Comparison of ENCODE assay signal across 14 cellular contexts in the genomic region with DNA sequence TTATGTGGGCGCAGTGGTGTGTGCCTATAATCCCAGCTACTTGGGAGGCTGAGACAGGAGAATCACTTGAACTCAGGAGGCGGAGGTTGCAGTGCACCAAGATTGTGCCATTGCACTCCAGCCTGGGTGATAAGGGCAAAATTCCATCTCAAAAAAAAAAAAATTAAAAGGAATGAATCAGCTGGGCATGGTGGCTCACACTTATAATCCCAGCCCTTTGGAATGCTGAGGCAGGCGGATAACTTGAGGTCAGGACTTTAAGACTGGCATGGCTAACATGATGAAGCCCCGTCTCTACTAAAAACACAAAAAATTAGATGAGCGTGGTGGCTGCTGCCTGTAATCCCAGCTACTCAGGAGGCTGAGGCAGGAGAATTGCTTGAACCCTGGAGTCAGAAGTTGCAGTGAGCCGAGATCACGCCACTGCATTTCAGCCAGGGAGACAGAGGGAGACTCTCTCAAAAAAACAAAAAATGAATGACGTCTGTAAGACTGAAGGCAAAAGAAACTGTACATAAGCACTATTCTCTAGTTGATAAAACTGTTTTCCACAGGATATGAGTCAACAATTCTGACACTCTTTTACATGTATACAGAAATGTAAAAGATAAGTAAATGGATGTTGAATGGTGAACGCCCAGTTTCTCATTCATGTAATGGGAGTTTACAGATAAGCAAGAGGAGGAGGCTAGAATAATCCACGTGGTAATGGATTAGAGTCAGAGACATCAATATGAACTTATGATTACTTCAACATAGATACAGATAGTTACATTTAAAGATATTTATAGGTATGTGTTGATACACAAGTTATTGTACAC. TPM values are rescaled to one million over a fixed set of nuclear protein-coding genes. Genes with fewer than 3 reads are reported as not detected.
DNase-seq lines count a peak whose midpoint lies in the region; ATAC-seq, FAIRE-seq and TF ChIP-seq lines count a peak whose summit lies in the region.
"Had no signal": no experiment of that assay in that cellular context is flagged by ENCODE, and none has a peak within 500 bp of the region (broad histone marks: within the 10 kb centered on the region; RNA-seq: fewer than 3 reads in every experiment).

No MANE protein-coding gene starts in this region.

- no peaks in the 10 kb centered on the region for H3K27me3 Mint-ChIP-seq in type B pancreatic cell

- no peak for DNase-seq in GM12891 (ENCODE audit: insufficient read length, low spot score)
- DNase-seq in OCI-M2 (lab: John Stamatoyannopoulos, UW; ENCODE audit: unreplicated experiment), result peak; percentile 87
- DNase-seq in amniotic epithelial cell (ENCODE audit: low read depth), result peak; percentile 92
- peak; percentile 46 to 79 for DNase-seq in lung microvascular endothelial cell (ENCODE audit: low read depth in 2 of 2)
- DNase-seq in NCI-H2081 (lab: John Stamatoyannopoulos, UW), result no peak
- DNase-seq in type B pancreatic cell (ENCODE audit: extremely low spot score, unreplicated experiment), result no peak
- DNase-seq: Calu3, GOT3, islet precursor cell, NCI-H146, right cardiac atrium had no signal

- FAIRE-seq in GM12891 (lab: Jason Lieb, UNC), result peak; percentile 16

- ATAC-seq in HG02981 (IDR thresholded peaks at IDR 0.05; ENCODE audit: unreplicated experiment), result no peak
- no peak for ATAC-seq in HG02884 (IDR thresholded peaks at IDR 0.05; ENCODE audit: unreplicated experiment)

- H3K9me3 Mint-ChIP-seq in type B pancreatic cell, result no peaks in the 10 kb centered on the region

- no peaks in the 10 kb centered on the region for H3K4me1 Mint-ChIP-seq in type B pancreatic cell (ENCODE audit: unreplicated experiment)

- TF ChIP-seq CTCF in type B pancreatic cell (conservative IDR thresholded peaks at IDR 0.05), result no peak

- no peak overlapping the region for H3K4me3 Mint-ChIP-seq in type B pancreatic cell

- TF ChIP-seq POLR2A in GM12891 (IDR thresholded peaks at IDR 0.05; ENCODE audit: low read depth, low read length), result no peak

- no peak overlapping the region for H3K27ac Mint-ChIP-seq in type B pancreatic cell

- H3K36me3 Mint-ChIP-seq in type B pancreatic cell, result peaks cover 49% of the 10 kb centered on the region

TF ChIP-seq in GM12891, 5 proteins besides CTCF, POLR2A, EP300 and RAD21:
- TF ChIP-seq PAX5 (IDR thresholded peaks at IDR 0.05; ENCODE audit: insufficient read depth, low read length, severe bottlenecking) (no peak), POU2F2 (IDR thresholded peaks at IDR 0.05; ENCODE audit: low read depth, low read length) (no peak), SPI1 (IDR thresholded peaks at IDR 0.05; ENCODE audit: low read depth, low read length) (no peak)

RNA-seq across cellular contexts. Expression of gene CENPC, which starts 22.2 kb away (rescaled TPM):
- polyA plus RNA-seq in GM12891 (2012; ENCODE audit: low read depth, missing spikeins), result 10.2 TPM
- 9.6 and 11.3 TPM in 2 replicates for total RNA-seq in lung microvascular endothelial cell
- 12.3 and 24.3 TPM in 2 replicates for total RNA-seq in type B pancreatic cell (ENCODE audit: low replicate concordance)

RNA-seq across cellular contexts. Expression of gene STAP1, which starts 35.5 kb away (rescaled TPM):
- 35.8 TPM for polyA plus RNA-seq in GM12891 (2012; ENCODE audit: low read depth, missing spikeins)
- total RNA-seq in lung microvascular endothelial cell (not detected in 2 replicates), type B pancreatic cell (ENCODE audit: low replicate concordance) (not detected in 2 replicates)
- total RNA-seq: Calu3, HT-29, right cardiac atrium had no signal
- polyA plus RNA-seq: right cardiac atrium had no signal

Comparison
In these comparisons a context has a peak if more than half of its experiments do, and no peak if none do; other contexts are left out.
1. DNase-seq: peak in OCI-M2 (single experiment), amniotic epithelial cell (single experiment) and lung microvascular endothelial cell (2 of 2); none in GM12891 (single experiment), NCI-H2081 (0 of 2) and type B pancreatic cell (single experiment).